8 cellular contexts compared by ENCODE assay signal in the genomic region with DNA sequence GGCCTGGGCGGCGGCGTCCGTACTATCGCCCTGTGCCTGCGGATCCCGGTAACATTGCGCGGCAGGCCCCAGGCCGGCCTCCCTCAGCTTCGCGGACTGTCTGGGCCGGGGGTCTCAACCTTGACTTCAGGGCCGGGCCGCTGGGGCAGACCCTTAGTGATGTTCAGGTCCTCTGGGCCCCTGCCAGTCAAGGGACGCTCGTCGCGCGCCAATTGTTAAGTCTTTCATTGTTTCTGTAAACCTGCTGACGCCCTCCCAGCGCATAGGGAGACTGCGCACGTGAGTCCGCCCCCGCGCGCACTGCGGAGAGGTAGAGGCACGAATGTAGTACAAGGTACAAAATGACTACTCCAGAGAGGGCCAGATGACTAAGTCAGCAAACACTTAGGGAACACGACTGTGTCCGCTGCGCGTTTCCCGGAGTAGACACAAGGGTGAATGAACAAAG. TPM values are rescaled to one million over a fixed set of nuclear protein-coding genes. Genes with fewer than 3 reads are reported as not detected.
DNase-seq lines count a peak whose midpoint lies in the region; ATAC-seq and TF ChIP-seq lines count a peak whose summit lies in the region.

No MANE protein-coding gene starts in this region.

- peaks cover 12% of the 10 kb centered on the region for H3K36me3 Mint-ChIP-seq in activated T-helper 1 cell treated with anti-CD3 and anti-CD28 coated beads, Interleukin-12 subunit alpha, Interleukin-12 subunit beta, Interleukin-2, Interleukin-4 antibody, amounts not matched to agents 30 ng/mL and 10 ng/mL and 1 ng/mL, durations not matched to agents 14 hours and 24 hours and 36 hours (ENCODE audit: low read depth)

- H3K4me3 ChIP-seq in foreskin fibroblast (ENCODE audit: low read depth in 1 of 2, low read length in 2 of 2) (peak overlapping the region; percentile 74 to 82), tibial artery (peak overlapping the region; percentile 65 to 86)

- no peaks in the 10 kb centered on the region for H3K27me3 ChIP-seq in tibial artery

- DNase-seq in GM13977 (ENCODE audit: low spot score) = peak; percentile 50
- DNase-seq in NCI-H2227 treated with DMSO at 0.1 percent for 48 hours (lab: John Stamatoyannopoulos, UW) = peak; percentile 61
- DNase-seq in activated T-helper 1 cell treated with anti-CD3 and anti-CD28 coated beads, Interleukin-12 subunit alpha, Interleukin-12 subunit beta, Interleukin-2, Interleukin-4 antibody, amounts not matched to agents 30 ng/mL and 10 ng/mL and 1 ng/mL, durations not matched to agents 14 hours and 24 hours and 36 hours (ENCODE audit: low spot score) = peak; percentile 9
- DNase-seq in foreskin fibroblast = peak; percentile 48 to 73
- DNase-seq in occipital lobe (lab: John Stamatoyannopoulos, UW) = peak; percentile 64
- peak in 1 of 2 donors; percentile 47 for DNase-seq in tibial artery

- H3K27ac ChIP-seq in tibial artery = peak overlapping the region; percentile 90 to 93

- H3K27ac Mint-ChIP-seq in activated T-helper 1 cell treated with anti-CD3 and anti-CD28 coated beads, Interleukin-12 subunit alpha, Interleukin-12 subunit beta, Interleukin-2, Interleukin-4 antibody, amounts not matched to agents 30 ng/mL and 10 ng/mL and 1 ng/mL, durations not matched to agents 14 hours and 24 hours and 36 hours = peak overlapping the region; percentile 55

- no peaks in the 10 kb centered on the region for H3K27me3 Mint-ChIP-seq in activated T-helper 1 cell treated with anti-CD3 and anti-CD28 coated beads, Interleukin-12 subunit alpha, Interleukin-12 subunit beta, Interleukin-2, Interleukin-4 antibody, amounts not matched to agents 30 ng/mL and 10 ng/mL and 1 ng/mL, durations not matched to agents 14 hours and 24 hours and 36 hours (ENCODE audit: insufficient read depth)

- peaks cover 25% of the 10 kb centered on the region for H3K4me1 Mint-ChIP-seq in activated T-helper 1 cell treated with anti-CD3 and anti-CD28 coated beads, Interleukin-12 subunit alpha, Interleukin-12 subunit beta, Interleukin-2, Interleukin-4 antibody, amounts not matched to agents 30 ng/mL and 10 ng/mL and 1 ng/mL, durations not matched to agents 14 hours and 24 hours and 36 hours (ENCODE audit: low read depth)

- H3K36me3 ChIP-seq in tibial artery = no peaks in the 10 kb centered on the region

- H3K9me3 Mint-ChIP-seq in activated T-helper 1 cell treated with anti-CD3 and anti-CD28 coated beads, Interleukin-12 subunit alpha, Interleukin-12 subunit beta, Interleukin-2, Interleukin-4 antibody, amounts not matched to agents 30 ng/mL and 10 ng/mL and 1 ng/mL, durations not matched to agents 14 hours and 24 hours and 36 hours = no peaks in the 10 kb centered on the region

- intact Hi-C loops in activated T-helper 1 cell treated with anti-CD3 and anti-CD28 coated beads, Interleukin-12 subunit alpha, Interleukin-12 subunit beta, Interleukin-2, Interleukin-4 antibody, amounts not matched to agents 30 ng/mL and 10 ng/mL and 1 ng/mL, durations not matched to agents 14 hours and 24 hours and 36 hours (cut with micrococcal nuclease) = loop anchor here (1.0 to 5.0 kb wide), 6 partner anchors 12 to 469 kb away; partner anchors contain the start of genes ADA2, ATP6V1E1 and IL17RA
- intact Hi-C loops in tibial artery (cut with DNase I; ENCODE audit: low total_unique reads) = loop anchor here (5.0 kb wide), 1 partner anchor 77 kb away; the partner anchor contains the start of gene IL17RA

- peak overlapping the region; percentile 88 for H3K4me3 Mint-ChIP-seq in activated T-helper 1 cell treated with anti-CD3 and anti-CD28 coated beads, Interleukin-12 subunit alpha, Interleukin-12 subunit beta, Interleukin-2, Interleukin-4 antibody, amounts not matched to agents 30 ng/mL and 10 ng/mL and 1 ng/mL, durations not matched to agents 14 hours and 24 hours and 36 hours

- peaks cover 0 to 38% (median 19%) of the 10 kb centered on the region in 4 donors for H3K4me1 ChIP-seq in tibial artery

- TF ChIP-seq CTCF in GM13977 (IDR thresholded peaks at IDR 0.05; ENCODE audit: extremely low read depth, insufficient read depth, missing control alignments) = no peak
- TF ChIP-seq CTCF in foreskin fibroblast (IDR thresholded peaks at IDR 0.05; ENCODE audit: low read depth, low read length) = no peak
- no peak for TF ChIP-seq CTCF in tibial artery (IDR thresholded peaks at IDR 0.05)

- peak; percentile 29 for ATAC-seq in HG02852 (IDR thresholded peaks at IDR 0.05; ENCODE audit: unreplicated experiment)
- no peak for ATAC-seq in HG03457 (IDR thresholded peaks at IDR 0.05; ENCODE audit: unreplicated experiment)

- in situ Hi-C loops in GM13977 (cut with MboI; ENCODE audit: low pct_unique_long_range_greater_than_20kb, low sequenced_read_pairs, unreplicated experiment) = no loop called here

- H3K9me3 ChIP-seq in tibial artery = no peaks in the 10 kb centered on the region

RNA-seq across cellular contexts. Expression of gene HDHD5, which starts 0.5 kb away (rescaled TPM):
- 39.1 and 42.1 TPM in 2 replicates for total RNA-seq in activated T-helper 1 cell treated with anti-CD3 and anti-CD28 coated beads, Interleukin-12 subunit alpha, Interleukin-12 subunit beta, Interleukin-2, Interleukin-4 antibody, amounts not matched to agents 30 ng/mL and 10 ng/mL and 1 ng/mL, durations not matched to agents 14 hours and 24 hours and 36 hours
- total RNA-seq in occipital lobe = 41.3 TPM

RNA-seq across cellular contexts. Expression of gene TMEM121B, which starts 38.4 kb away (rescaled TPM):
- 0.20 and 0.23 TPM in 2 replicates for total RNA-seq in activated T-helper 1 cell treated with anti-CD3 and anti-CD28 coated beads, Interleukin-12 subunit alpha, Interleukin-12 subunit beta, Interleukin-2, Interleukin-4 antibody, amounts not matched to agents 30 ng/mL and 10 ng/mL and 1 ng/mL, durations not matched to agents 14 hours and 24 hours and 36 hours
- 10.0 TPM for total RNA-seq in occipital lobe

RNA-seq across cellular contexts. Expression of gene ADA2, which starts 59.7 kb away (rescaled TPM):
- 3.4 and 3.7 TPM in 2 replicates for total RNA-seq in activated T-helper 1 cell treated with anti-CD3 and anti-CD28 coated beads, Interleukin-12 subunit alpha, Interleukin-12 subunit beta, Interleukin-2, Interleukin-4 antibody, amounts not matched to agents 30 ng/mL and 10 ng/mL and 1 ng/mL, durations not matched to agents 14 hours and 24 hours and 36 hours
- 3.4 TPM for total RNA-seq in occipital lobe
